Comparison of ENCODE assay signal across 1 cellular context in genomic region chr5:91379602-91380490, GRCh38.
TF ChIP-seq lines count a peak whose summit lies in the region.

No MANE protein-coding gene starts in this region.

TF ChIP-seq in HepG2, 621 proteins besides CTCF, POLR2A, EP300 and RAD21 (continued from another document and continues in another):
- TF ChIP-seq THRA (CRISPR knock-in tag; IDR thresholded peaks at IDR 0.05; ENCODE audit: borderline replicate concordance) (no peak), CCDC6 (CRISPR knock-in tag; IDR thresholded peaks at IDR 0.05) (peak; percentile 69; the same call in 1 of the 2 replicates), ZMYM3 (CRISPR knock-in tag; IDR thresholded peaks at IDR 0.05) (no peak), ZNF414 (CRISPR knock-in tag; IDR thresholded peaks at IDR 0.05) (no peak), ZSCAN9 (CRISPR knock-in tag; IDR thresholded peaks at IDR 0.05; ENCODE audit: borderline replicate concordance) (no peak), PATZ1 (CRISPR knock-in tag; IDR thresholded peaks at IDR 0.05) (peak; percentile 71; the same call in 1 of the 2 replicates), FOXK2 (IDR thresholded peaks at IDR 0.05) (peak; percentile 88), ZFP62 (CRISPR knock-in tag; IDR thresholded peaks at IDR 0.05) (no peak), ZBTB34 (CRISPR knock-in tag; IDR thresholded peaks at IDR 0.05) (no peak), FOXA1 (IDR thresholded peaks at IDR 0.05) (no peak), FOXA1 (CRISPR knock-in tag; IDR thresholded peaks at IDR 0.05) (peak; percentile 88), EHMT2 (IDR thresholded peaks at IDR 0.05; ENCODE audit: borderline replicate concordance, low read depth, low read length) (no peak), BRD4 (CRISPR knock-in tag; IDR thresholded peaks at IDR 0.05) (no peak), FOXO4 (CRISPR knock-in tag; conservative IDR thresholded peaks at IDR 0.05) (no peak), SNAI1 (CRISPR knock-in tag; IDR thresholded peaks at IDR 0.05; ENCODE audit: borderline replicate concordance) (no peak), ZNF234 (CRISPR knock-in tag; conservative IDR thresholded peaks at IDR 0.05) (no peak), SCMH1 (CRISPR knock-in tag; IDR thresholded peaks at IDR 0.05; ENCODE audit: borderline replicate concordance) (no peak), HDAC6 (IDR thresholded peaks at IDR 0.05; ENCODE audit: low read depth, low read length) (no peak), ZNF180 (CRISPR knock-in tag; IDR thresholded peaks at IDR 0.05; ENCODE audit: borderline replicate concordance, low read depth) (no peak), ZNF775 (CRISPR knock-in tag; IDR thresholded peaks at IDR 0.05; ENCODE audit: borderline replicate concordance) (no peak), ZNF205 (CRISPR knock-in tag; IDR thresholded peaks at IDR 0.05) (no peak), TERF1 (CRISPR knock-in tag; IDR thresholded peaks at IDR 0.05) (no peak), SP140L (CRISPR knock-in tag; IDR thresholded peaks at IDR 0.05; ENCODE audit: borderline replicate concordance) (no peak), ZBTB38 (CRISPR knock-in tag; IDR thresholded peaks at IDR 0.05) (0 out of 2 replicates have a peak, but pooled peaks have one; percentile 51), ETS1 (CRISPR knock-in tag; IDR thresholded peaks at IDR 0.05) (no peak), TFDP1 (CRISPR knock-in tag; IDR thresholded peaks at IDR 0.05; ENCODE audit: borderline replicate concordance) (peak; percentile 56), DMTF1 (CRISPR knock-in tag; IDR thresholded peaks at IDR 0.05) (no peak), ZSCAN21 (CRISPR knock-in tag; IDR thresholded peaks at IDR 0.05; ENCODE audit: borderline replicate concordance) (peak; percentile 20; the same call in 1 of the 2 replicates), HNRNPUL1 (IDR thresholded peaks at IDR 0.05; ENCODE audit: low read depth, low read length) (no peak), SRSF9 (IDR thresholded peaks at IDR 0.05; ENCODE audit: borderline replicate concordance, insufficient read depth, low read depth, low read length, poor library complexity, severe bottlenecking) (no peak), TFDP2 (CRISPR knock-in tag; IDR thresholded peaks at IDR 0.05) (peak; percentile 46), ZNF3 (CRISPR knock-in tag; IDR thresholded peaks at IDR 0.05) (no peak), CREB1 (IDR thresholded peaks at IDR 0.05) (peak; percentile 49; the same call in 1 of the 2 replicates), CREB1 (CRISPR knock-in tag; IDR thresholded peaks at IDR 0.05) (no peak), ZNF629 (CRISPR knock-in tag; conservative IDR thresholded peaks at IDR 0.05) (no peak), ZNF282 (IDR thresholded peaks at IDR 0.05; ENCODE audit: partially characterized antibody) (no peak), KAT8 (CRISPR knock-in tag; IDR thresholded peaks at IDR 0.05) (peak; percentile 44; the same call in 1 of the 2 replicates), SALL2 (CRISPR knock-in tag; IDR thresholded peaks at IDR 0.05) (no peak), ZMAT3 (CRISPR knock-in tag; conservative IDR thresholded peaks at IDR 0.05) (no peak), PHF21A (CRISPR knock-in tag; IDR thresholded peaks at IDR 0.05) (no peak; the same call in 1 of the 2 replicates), HOMEZ (CRISPR knock-in tag; IDR thresholded peaks at IDR 0.05; ENCODE audit: low read depth) (no peak), ZNF816 (CRISPR knock-in tag; IDR thresholded peaks at IDR 0.05; ENCODE audit: borderline replicate concordance) (no peak; the same call in 1 of the 2 replicates), SPEN (CRISPR knock-in tag; IDR thresholded peaks at IDR 0.05; ENCODE audit: low read depth) (peak; percentile 50; the same call in 1 of the 2 replicates), DPF2 (CRISPR knock-in tag; IDR thresholded peaks at IDR 0.05; ENCODE audit: borderline replicate concordance, low read depth) (no peak), HDAC1 (CRISPR knock-in tag; IDR thresholded peaks at IDR 0.05) (peak; percentile 39; the same call in 1 of the 2 replicates), NCOR1 (IDR thresholded peaks at IDR 0.05; ENCODE audit: borderline replicate concordance, low read length) (no peak), RXRB (CRISPR knock-in tag; IDR thresholded peaks at IDR 0.05; ENCODE audit: borderline replicate concordance) (no peak), BRCA1 (CRISPR knock-in tag; IDR thresholded peaks at IDR 0.05) (no peak), SNAPC2 (CRISPR knock-in tag; IDR thresholded peaks at IDR 0.05) (no peak), PRMT3 (CRISPR knock-in tag; IDR thresholded peaks at IDR 0.05; ENCODE audit: borderline replicate concordance, low read depth) (no peak), MYPOP (CRISPR knock-in tag; IDR thresholded peaks at IDR 0.05) (peak; percentile 71), TRIM24 (CRISPR knock-in tag; IDR thresholded peaks at IDR 0.05) (no peak), GATAD2A (CRISPR knock-in tag; IDR thresholded peaks at IDR 0.05) (no peak)
